In genomic region chr4:183391204-183391603, GRCh38 we compare ENCODE assay signal across 20 cellular contexts.
"Had no signal": no experiment of that assay in that cellular context is flagged by ENCODE, and none has a peak within 500 bp of the region (broad histone marks: within the 10 kb centered on the region; RNA-seq: fewer than 3 reads in every experiment).

No MANE protein-coding gene starts in this region.

- H3K4me3 ChIP-seq: body of pancreas, gastrocnemius medialis, pancreas, smooth muscle cell, testis, upper lobe of left lung had no signal

- H3K36me3 ChIP-seq: gastrocnemius medialis, pancreas, upper lobe of left lung had no signal

- H3K4me2 ChIP-seq: smooth muscle cell had no signal

- H3K9me3 ChIP-seq: body of pancreas, gastrocnemius medialis, pancreas, testis, upper lobe of left lung had no signal

- H3K27ac ChIP-seq: body of pancreas, gastrocnemius medialis, pancreas, testis, upper lobe of left lung had no signal

- ATAC-seq: activated CD8-positive, alpha-beta T cell treated with anti-CD3 and anti-CD28 coated beads for 36 hours; activated T-cell treated with anti-CD3 and anti-CD28 coated beads, Interleukin-2, amount 50 U/mL, for 4 hours; body of pancreas; gastrocnemius medialis; naive thymus-derived CD4-positive, alpha-beta T cell; sciatic nerve; stimulated activated memory B cell treated with anti-CD40 and anti-IgM and Interleukin-4, amounts not matched to agents 10 μg/mL and 1 μg/mL and 100 μg/mL, for 72 hours had no signal

- DNase-seq: activated B cell treated with CpG ODN at 0.5 μM for 24 hours; activated CD4-positive, alpha-beta T cell treated with anti-CD3 and anti-CD28 coated beads for 48 hours; activated CD8-positive, alpha-beta memory T cell treated with anti-CD3 and anti-CD28 coated beads, Interleukin-2, amount 50 U/mL, for 4 hours; activated CD8-positive, alpha-beta T cell treated with anti-CD3 and anti-CD28 coated beads for 36 hours; activated naive CD4-positive, alpha-beta T cell treated with anti-CD3 and anti-CD28 coated beads for 36 hours; activated T-cell treated with anti-CD3 and anti-CD28 coated beads, Interleukin-2, amount 50 U/mL, for 4 hours; body of pancreas; caudate nucleus; gastrocnemius medialis; head of caudate nucleus; immature natural killer cell; mesenchymal stem cell; naive thymus-derived CD4-positive, alpha-beta T cell; pancreas; stimulated activated CD4-positive, alpha-beta T cell treated with anti-CD3 and anti-CD28 coated beads, Interleukin-4, amount 100 ng/mL, for 4 hours; testis; upper lobe of left lung had no signal

- FAIRE-seq: pancreas had no signal

- H3K27me3 ChIP-seq: body of pancreas, pancreas, testis, upper lobe of left lung had no signal

- H3K4me1 ChIP-seq: gastrocnemius medialis, pancreas, testis, upper lobe of left lung had no signal
